12 cellular contexts compared by ENCODE assay signal in genomic region chr3:130097096-130097495, GRCh38. TPM values are rescaled to one million over a fixed set of nuclear protein-coding genes. Genes with fewer than 3 reads are reported as not detected.
DNase-seq lines count a peak whose midpoint lies in the region; ATAC-seq and TF ChIP-seq lines count a peak whose summit lies in the region.
"Not testable (repeated sequence)": the region's sequence is repeated elsewhere in the genome, so short reads cannot be mapped to it uniquely, and the experiment has no call there.
"Had no signal": no experiment of that assay in that cellular context is flagged by ENCODE, and none has a peak within 500 bp of the region (broad histone marks: within the 10 kb centered on the region; RNA-seq: fewer than 3 reads in every experiment).

No MANE protein-coding gene starts in this region.

- H3K4me1 ChIP-seq in A673 (ENCODE audit: insufficient read depth, low read length, poor library complexity, severe bottlenecking); mesendoderm (ENCODE audit: control insufficient read depth, low read depth, low read length): not testable (repeated sequence)
- peaks cover 16% of the 10 kb centered on the region for H3K4me1 ChIP-seq in Loucy (ENCODE audit: insufficient read depth, low read length, poor library complexity, severe bottlenecking)

- H3K4me3 ChIP-seq in A673 (ENCODE audit: low read depth, low read length, poor library complexity, severe bottlenecking); Loucy (ENCODE audit: low read length, poor library complexity, severe bottlenecking); SU-DHL-6 (ENCODE audit: insufficient read depth, low read length, poor library complexity, severe bottlenecking); mesendoderm (ENCODE audit: low read length): not testable (repeated sequence)

- H3K36me3 Mint-ChIP-seq in activated CD8-positive, alpha-beta memory T cell treated with anti-CD3 and anti-CD28 coated beads, Interleukin-2, amount 10 ng/mL, durations not matched to agents 7 days and 5 days: not testable (repeated sequence)

- H3K4ac ChIP-seq in mesendoderm (ENCODE audit: low read depth, low read length): not testable (repeated sequence)

- H3K18ac ChIP-seq in mesendoderm (ENCODE audit: low read length): not testable (repeated sequence)

- H4K5ac ChIP-seq in mesendoderm (ENCODE audit: low read length): not testable (repeated sequence)

- H3K23ac ChIP-seq in mesendoderm (ENCODE audit: low read length): not testable (repeated sequence)

- H3K4me2 ChIP-seq in Loucy (ENCODE audit: low read depth, low read length, poor library complexity, severe bottlenecking) (peak overlapping the region; percentile 79), SU-DHL-6 (ENCODE audit: low read depth, low read length, poor library complexity, severe bottlenecking) (peak overlapping the region; percentile 15)
- not testable (repeated sequence) for H3K4me2 ChIP-seq in mesendoderm (ENCODE audit: low read length)

- TF ChIP-seq CTCF in A673 (conservative IDR thresholded peaks at IDR 0.05; ENCODE audit: low read depth, low read length); Loucy (conservative IDR thresholded peaks at IDR 0.05; ENCODE audit: low read length); SU-DHL-6 (IDR thresholded peaks at IDR 0.05; ENCODE audit: insufficient read depth, low read length, poor library complexity, severe bottlenecking): not testable (repeated sequence)

- not testable (repeated sequence) for H2BK5ac ChIP-seq in mesendoderm (ENCODE audit: low read length)

- H3K9me3 Mint-ChIP-seq in activated CD8-positive, alpha-beta memory T cell treated with anti-CD3 and anti-CD28 coated beads, Interleukin-2, amount 10 ng/mL, durations not matched to agents 7 days and 5 days (ENCODE audit: low read depth): not testable (repeated sequence)

- H4K8ac ChIP-seq in mesendoderm (ENCODE audit: low read depth, low read length): not testable (repeated sequence)

- peak overlapping the region; percentile 60 for H3K56ac ChIP-seq in mesendoderm (ENCODE audit: low read length)

- CTCF ChIA-PET in A673 (lab: Charles Lee): interaction anchor here (2.0 kb wide), 1 partner anchor 155 kb away, joined by 14 read pairs; no protein-coding TSS in a partner anchor
- CTCF ChIA-PET in activated CD8-positive, alpha-beta memory T cell treated with anti-CD3 and anti-CD28 coated beads, Interleukin-2, amount 10 ng/mL, durations not matched to agents 7 days and 5 days (lab: Charles Lee): interaction anchor here (1.4 to 5.3 kb wide), 3 partner anchors 10 to 155 kb away, joined by 3 to 49 read pairs (median 17); no protein-coding TSS in a partner anchor

- not testable (repeated sequence) for H2AFZ ChIP-seq in Loucy (ENCODE audit: low read length); SU-DHL-6 (ENCODE audit: low read depth, low read length, severe bottlenecking)

- not testable (repeated sequence) for H3K27me3 ChIP-seq in A673 (replicated peaks; ENCODE audit: insufficient read depth, low read depth, low read length, poor library complexity); Loucy (ENCODE audit: insufficient read depth, low read length, poor library complexity, severe bottlenecking); SU-DHL-6 (ENCODE audit: low read length); mesendoderm (ENCODE audit: insufficient read depth, low read length, poor library complexity)

- not testable (repeated sequence) for H2AK5ac ChIP-seq in mesendoderm (ENCODE audit: low read length)

- BruUV-seq in A673 (replicated peaks; lab: Mats Ljungman, UMichigan): not testable (repeated sequence)

- H3K36me3 ChIP-seq in A673 (ENCODE audit: insufficient read depth, low read length, poor library complexity, severe bottlenecking); Loucy (ENCODE audit: insufficient read depth, low read length); SU-DHL-6 (ENCODE audit: low read length); mesendoderm (ENCODE audit: control insufficient read depth, insufficient read depth, low read length): not testable (repeated sequence)

- not testable (repeated sequence) for H2BK120ac ChIP-seq in mesendoderm (ENCODE audit: low read depth, low read length)

- not testable (repeated sequence) for H3F3A ChIP-seq in Loucy (ENCODE audit: low read depth)
- peaks cover 16% of the 10 kb centered on the region for H3F3A ChIP-seq in SU-DHL-6 (ENCODE audit: insufficient read depth)

- WGBS in mesendoderm (ENCODE audit: extremely low coverage, insufficient coverage, low lambda C conversion rate): no CpG with 5 or more reads among the region's 8 CpGs

- H3K27me3 Mint-ChIP-seq in activated CD8-positive, alpha-beta memory T cell treated with anti-CD3 and anti-CD28 coated beads, Interleukin-2, amount 10 ng/mL, durations not matched to agents 7 days and 5 days: not testable (repeated sequence)

- H4K20me1 ChIP-seq in Loucy (ENCODE audit: insufficient read depth, low read length, poor library complexity, severe bottlenecking); SU-DHL-6 (ENCODE audit: low read depth, low read length): not testable (repeated sequence)

- H3K27ac ChIP-seq in A673 (ENCODE audit: low read depth, low read length, poor library complexity, severe bottlenecking); mesendoderm (ENCODE audit: low read depth, low read length): not testable (repeated sequence)
- peak overlapping the region; percentile 70 for H3K27ac ChIP-seq in SU-DHL-6 (ENCODE audit: low read depth, low read length)

- peak overlapping the region; percentile 24 for H3K27ac Mint-ChIP-seq in activated CD8-positive, alpha-beta memory T cell treated with anti-CD3 and anti-CD28 coated beads, Interleukin-2, amount 10 ng/mL, durations not matched to agents 7 days and 5 days

- H3K4me3 Mint-ChIP-seq in activated CD8-positive, alpha-beta memory T cell treated with anti-CD3 and anti-CD28 coated beads, Interleukin-2, amount 10 ng/mL, durations not matched to agents 7 days and 5 days: not testable (repeated sequence)

- DNase-seq in A673 (ENCODE audit: low spot score) (peak; percentile 66), COR-L47 (lab: John Stamatoyannopoulos, UW) (peak; percentile 70), posterior vena cava (ENCODE audit: low spot score) (peak; percentile 59)
- not testable (repeated sequence) for DNase-seq in activated CD8-positive, alpha-beta memory T cell treated with anti-CD3 and anti-CD28 coated beads, Interleukin-2, amount 10 ng/mL, durations not matched to agents 7 days and 5 days; mesendoderm

- intact Hi-C loops in A673 (cut with micrococcal nuclease; ENCODE audit: unreplicated experiment): loop anchor here (5.0 to 10.0 kb wide), 2 partner anchors 470 to 612 kb away; no protein-coding TSS in a partner anchor
- intact Hi-C loops in posterior vena cava (cut with DNase I): loop anchor here in 1 of 2 donors (10.0 kb wide), 1 partner anchor 152 kb away; no protein-coding TSS in a partner anchor

- H3K79me2 ChIP-seq in Loucy (ENCODE audit: insufficient read depth, low read length); SU-DHL-6 (ENCODE audit: insufficient read depth, low read length); mesendoderm (ENCODE audit: control insufficient read depth, insufficient read depth, low read length): not testable (repeated sequence)

- H3K9me2 ChIP-seq in Loucy (replicated peaks; ENCODE audit: low read depth, low read length); SU-DHL-6 (replicated peaks; ENCODE audit: insufficient read depth, low read length): not testable (repeated sequence)

- peaks cover 36% of the 10 kb centered on the region for H3K4me1 Mint-ChIP-seq in activated CD8-positive, alpha-beta memory T cell treated with anti-CD3 and anti-CD28 coated beads, Interleukin-2, amount 10 ng/mL, durations not matched to agents 7 days and 5 days

- H3K9ac ChIP-seq in Loucy (ENCODE audit: low read depth, low read length, poor library complexity, severe bottlenecking): peak overlapping the region; percentile 70
- not testable (repeated sequence) for H3K9ac ChIP-seq in SU-DHL-6 (ENCODE audit: low read length); mesendoderm (ENCODE audit: low read length)

- POLR2A ChIA-PET in A673 (lab: Charles Lee; ENCODE audit: low non-redundant PET): not testable (repeated sequence)

- H2BK15ac ChIP-seq in mesendoderm (replicated peaks; ENCODE audit: low read depth): not testable (repeated sequence)

- not testable (repeated sequence) for H3K79me1 ChIP-seq in mesendoderm (ENCODE audit: low read length)

- ATAC-seq in activated CD8-positive, alpha-beta memory T cell treated with anti-CD3 and anti-CD28 coated beads, Interleukin-2, amount 10 ng/mL, durations not matched to agents 7 days and 5 days: not testable (repeated sequence)

- H3K9me3 ChIP-seq in A673 (ENCODE audit: low read depth, low read length, poor library complexity, severe bottlenecking); Loucy (ENCODE audit: insufficient read depth, low read depth, low read length); SU-DHL-6 (ENCODE audit: insufficient read depth, low read length): not testable (repeated sequence)

RNA-seq across cellular contexts. Expression of gene ALG1L2, which starts 15.5 kb away (rescaled TPM):
- total RNA-seq in A673 (2021) (not detected in 2 replicates), posterior vena cava (1 to 10 TPM in 1 of 2 donors, under 1 TPM in 1; 0.90 to 1.1 TPM)
- 1 to 10 TPM in 1 of 2 experiments, under 1 TPM in 1; 0.66 to 1.4 TPM for total RNA-seq in activated CD8-positive, alpha-beta memory T cell treated with anti-CD3 and anti-CD28 coated beads, Interleukin-2, amount 10 ng/mL, durations not matched to agents 7 days and 5 days
- 0.17 TPM for polyA plus RNA-seq in mesendoderm (2013, experiment 1 of 2)
- polyA plus RNA-seq in mesendoderm (2013, experiment 2 of 2): 0.14 TPM
- total RNA-seq: CD8-positive, alpha-beta T cell; Daoy; G401; GM23338; H4 had no signal
